In genomic region chr12:111154180-111154579, GRCh38 we compare ENCODE assay signal across 33 cellular contexts.
A peak's percentile ranks its signal among the peaks of the same experiment; 100 is the strongest.
DNase-seq lines count a peak whose midpoint lies in the region; ATAC-seq and TF ChIP-seq lines count a peak whose summit lies in the region.
"Had no signal": no experiment of that assay in that cellular context is flagged by ENCODE, and none has a peak within 500 bp of the region (broad histone marks: within the 10 kb centered on the region; RNA-seq: fewer than 3 reads in every experiment).

No MANE protein-coding gene starts in this region.

- H3K27ac ChIP-seq in GM23248 = no peak overlapping the region
- H3K27ac ChIP-seq: brain microvascular endothelial cell, dorsolateral prefrontal cortex, gastrocnemius medialis, prostate gland, sigmoid colon, transverse colon, VCaP had no signal

- H3K9me3 Mint-ChIP-seq in progenitor cell of endocrine pancreas (ENCODE audit: low read depth) (peaks cover 2% of the 10 kb centered on the region), MCF 10A (ENCODE audit: unreplicated experiment) (no peaks in the 10 kb centered on the region)
- H3K9me3 Mint-ChIP-seq: activated T-helper 2 cell treated with anti-CD3 and anti-CD28 coated beads, Interferon-gamma antibody, Interleukin-2, Interleukin-4, amounts not matched to agents 10 μg/mL and 5 μg/mL and 100 μg/mL, durations not matched to agents 14 hours and 24 hours and 36 hours; CD8-positive, alpha-beta memory T cell had no signal

- no peaks in the 10 kb centered on the region for H3K9me2 ChIP-seq in GM23248 (ENCODE audit: insufficient read depth)

- H3K27ac Mint-ChIP-seq in progenitor cell of endocrine pancreas (peak overlapping the region; percentile 23), MCF 10A (ENCODE audit: low read depth, unreplicated experiment) (no peak overlapping the region)
- H3K27ac Mint-ChIP-seq: activated T-helper 2 cell treated with anti-CD3 and anti-CD28 coated beads, Interferon-gamma antibody, Interleukin-2, Interleukin-4, amounts not matched to agents 10 μg/mL and 5 μg/mL and 100 μg/mL, durations not matched to agents 14 hours and 24 hours and 36 hours; CD8-positive, alpha-beta memory T cell had no signal

- no TSS peak for BruUV-seq in MCF 10A (replicated peaks; lab: Mats Ljungman, UMichigan)

- H3K4me1 ChIP-seq in GM23248 (ENCODE audit: insufficient read depth) = no peaks in the 10 kb centered on the region
- H3K4me1 ChIP-seq: gastrocnemius medialis, prostate gland had no signal

- H3K9ac ChIP-seq in GM23248 = no peak overlapping the region

- H4K20me1 ChIP-seq in GM23248 (ENCODE audit: insufficient read depth) = no peaks in the 10 kb centered on the region

- DNase-seq in GM23248 (peak; percentile 21), SK-N-DZ (ENCODE audit: low spot score) (peak; percentile 59), iPS-NIHi11 (ENCODE audit: low spot score) (peak; percentile 55), progenitor cell of endocrine pancreas (ENCODE audit: low spot score, unreplicated experiment) (no peak), NCI-H1436 treated with DMSO at 0.1 percent for 48 hours (lab: John Stamatoyannopoulos, UW) (no peak), NCI-H2107 treated with DMSO at 0.1 percent for 48 hours (lab: John Stamatoyannopoulos, UW; ENCODE audit: unreplicated experiment) (no peak), MCF 10A (ENCODE audit: unreplicated experiment) (no peak)
- DNase-seq: ACHN; activated CD4-positive, alpha-beta T cell treated with anti-CD3 and anti-CD28 coated beads for 4 hours; activated CD8-positive, alpha-beta memory T cell treated with anti-CD3 and anti-CD28 coated beads for 24 hours; activated naive CD4-positive, alpha-beta T cell treated with anti-CD3 and anti-CD28 coated beads, Interleukin-2, amount 50 U/mL, for 16 hours; activated T-cell treated with anti-CD3 and anti-CD28 coated beads for 4 hours; amniotic stem cell; brain microvascular endothelial cell; CD8-positive, alpha-beta memory T cell; cerebellar nuclear complex; DMS 273 treated with DMSO at 0.1 percent for 48 hours; dorsolateral prefrontal cortex; gastrocnemius medialis; NCI-H1417 treated with DMSO at 0.1 percent for 48 hours; NCI-H2081; NCI-H446; NCI-H748 treated with DMSO at 0.1 percent for 48 hours; SIG-M5; sigmoid colon; stimulated activated CD4-positive, alpha-beta T cell treated with anti-CD3 and anti-CD28 coated beads, Interleukin-4, amount 100 ng/mL, for 4 hours; SW 1271; transverse colon had no signal

- peaks cover 70% of the 10 kb centered on the region for H3K27me3 ChIP-seq in GM23248 (replicated peaks; ENCODE audit: insufficient read depth)
- H3K27me3 ChIP-seq: brain microvascular endothelial cell had no signal

- H3K27me3 Mint-ChIP-seq in progenitor cell of endocrine pancreas = no peaks in the 10 kb centered on the region
- H3K27me3 Mint-ChIP-seq in MCF 10A (ENCODE audit: insufficient read depth, unreplicated experiment) = peaks cover 22% of the 10 kb centered on the region

- ATAC-seq in HG03139 (IDR thresholded peaks at IDR 0.05; ENCODE audit: unreplicated experiment) = no peak
- ATAC-seq: left lobe of liver had no signal

- no peaks in the 10 kb centered on the region for H3F3A ChIP-seq in GM23248 (ENCODE audit: insufficient read depth)

- POLR2A ChIA-PET in MCF 10A (lab: Yijun Ruan, JAX) = interaction anchor here (0.7 kb wide), 1 partner anchor 426 kb away, joined by 3 read pairs; no protein-coding TSS in a partner anchor

- CTCF ChIA-PET in MCF 10A (lab: Yijun Ruan, JAX) = no interaction called here

- no peak overlapping the region for H3K4me2 ChIP-seq in GM23248 (ENCODE audit: unreplicated experiment)

- no peak overlapping the region for H3K4me3 Mint-ChIP-seq in progenitor cell of endocrine pancreas (ENCODE audit: low read depth)
- H3K4me3 Mint-ChIP-seq in MCF 10A (ENCODE audit: unreplicated experiment) = no peak overlapping the region
- H3K4me3 Mint-ChIP-seq: CD8-positive, alpha-beta memory T cell had no signal

- no peak overlapping the region for H3K4me3 ChIP-seq in GM23248
- H3K4me3 ChIP-seq: dorsolateral prefrontal cortex, gastrocnemius medialis, prostate gland, sigmoid colon, transverse colon had no signal

- peaks cover 14% of the 10 kb centered on the region for H3K36me3 Mint-ChIP-seq in progenitor cell of endocrine pancreas (ENCODE audit: insufficient read depth)
- peaks cover 5% of the 10 kb centered on the region for H3K36me3 Mint-ChIP-seq in MCF 10A (ENCODE audit: insufficient read depth, unreplicated experiment)
- H3K36me3 Mint-ChIP-seq: CD8-positive, alpha-beta memory T cell had no signal

- in situ Hi-C loops in GM23248 (cut with MboI) = no loop called here

- intact Hi-C loops in MCF 10A (cut with micrococcal nuclease) = no loop called here

- TF ChIP-seq CTCF in progenitor cell of endocrine pancreas (IDR thresholded peaks at IDR 0.05; ENCODE audit: unreplicated experiment) (no peak), MCF 10A (IDR thresholded peaks at IDR 0.05; ENCODE audit: unreplicated experiment) (no peak)

- WGBS in GM23248 (ENCODE audit: low coverage in 1 of 2, low lambda C conversion rate in 2 of 2, missing lambda C conversion rate in 2 of 2), 2 experiments = 1 to 4% methylated on average over 13 of the region's 13 CpGs

- H3K36me3 ChIP-seq in GM23248 (ENCODE audit: low read depth) = no peaks in the 10 kb centered on the region
- H3K36me3 ChIP-seq: brain microvascular endothelial cell, gastrocnemius medialis, prostate gland, sigmoid colon, transverse colon had no signal

- H3K79me2 ChIP-seq in GM23248 (ENCODE audit: insufficient read depth) = no peaks in the 10 kb centered on the region

- peaks cover 8% of the 10 kb centered on the region for H3K4me1 Mint-ChIP-seq in progenitor cell of endocrine pancreas (ENCODE audit: low read depth)
- no peaks in the 10 kb centered on the region for H3K4me1 Mint-ChIP-seq in MCF 10A (ENCODE audit: insufficient read depth, unreplicated experiment)
- H3K4me1 Mint-ChIP-seq: CD8-positive, alpha-beta memory T cell had no signal

- no peak overlapping the region for H2AFZ ChIP-seq in GM23248

- no peaks in the 10 kb centered on the region for H3K9me3 ChIP-seq in GM23248 (ENCODE audit: low read depth)
- H3K9me3 ChIP-seq: gastrocnemius medialis, prostate gland, sigmoid colon, transverse colon had no signal

Comparison
In these comparisons a context has a peak if more than half of its experiments do, and no peak if none do; other contexts are left out.
1. DNase-seq: peak in GM23248 (single experiment), SK-N-DZ (single experiment) and iPS-NIHi11 (single experiment); none in progenitor cell of endocrine pancreas (single experiment), NCI-H1436 treated with DMSO at 0.1 percent for 48 hours (single experiment), NCI-H2107 treated with DMSO at 0.1 percent for 48 hours (single experiment) and MCF 10A (single experiment).